9 cellular contexts compared by ENCODE assay signal in genomic region chr14:22977684-22978486, GRCh38. TPM values are rescaled to one million over a fixed set of nuclear protein-coding genes. Genes with fewer than 3 reads are reported as not detected.
DNase-seq lines count a peak whose midpoint lies in the region; ATAC-seq and TF ChIP-seq lines count a peak whose summit lies in the region.
"Had no signal": no experiment of that assay in that cellular context is flagged by ENCODE, and none has a peak within 500 bp of the region (broad histone marks: within the 10 kb centered on the region; RNA-seq: fewer than 3 reads in every experiment).

No MANE protein-coding gene starts in this region.

- no peak for ATAC-seq in T-helper 17 cell

- H3K4me3 Mint-ChIP-seq in T-helper 17 cell, result no peak overlapping the region
- no peak overlapping the region for H3K4me3 Mint-ChIP-seq in activated T-helper 2 cell treated with anti-CD3 and anti-CD28 coated beads, Interferon-gamma antibody, Interleukin-2, Interleukin-4, amounts not matched to agents 10 μg/mL and 5 μg/mL and 100 μg/mL, durations not matched to agents 14 hours and 24 hours and 36 hours (ENCODE audit: low read depth)
- peak overlapping the region in 1 of 7 donors; percentile 44 for H3K4me3 Mint-ChIP-seq in CD8-positive, alpha-beta memory T cell

- intact Hi-C loops in thyroid gland (cut with DNase I), result no loop called here
- intact Hi-C loops in activated T-helper 2 cell treated with anti-CD3 and anti-CD28 coated beads, Interferon-gamma antibody, Interleukin-2, Interleukin-4, amounts not matched to agents 10 μg/mL and 5 μg/mL and 100 μg/mL, durations not matched to agents 14 hours and 24 hours and 36 hours (cut with micrococcal nuclease), result no loop called here

- peak; percentile 97 for DNase-seq in HS-27A (ENCODE audit: low read depth)
- no peak for DNase-seq in astrocyte of the cerebellum (ENCODE audit: low read depth)
- peak; percentile 47 for DNase-seq in iris pigment epithelial cell (ENCODE audit: low read depth)
- DNase-seq in thyroid gland, result peak; percentile 90 to 94
- no peak for DNase-seq in germinal center (ENCODE audit: low spot score)
- no peak for DNase-seq in T-helper 17 cell
- no peak for DNase-seq in activated T-helper 2 cell treated with anti-CD3 and anti-CD28 coated beads, Interferon-gamma antibody, Interleukin-2, Interleukin-4, amounts not matched to agents 10 μg/mL and 5 μg/mL and 100 μg/mL, durations not matched to agents 14 hours and 24 hours and 36 hours (ENCODE audit: low spot score)
- DNase-seq in CD8-positive, alpha-beta memory T cell, result no peak

- H3K27ac Mint-ChIP-seq in T-helper 17 cell, result no peak overlapping the region
- H3K27ac Mint-ChIP-seq in activated T-helper 2 cell treated with anti-CD3 and anti-CD28 coated beads, Interferon-gamma antibody, Interleukin-2, Interleukin-4, amounts not matched to agents 10 μg/mL and 5 μg/mL and 100 μg/mL, durations not matched to agents 14 hours and 24 hours and 36 hours, result no peak overlapping the region
- H3K27ac Mint-ChIP-seq in CD8-positive, alpha-beta memory T cell, result peak overlapping the region in 1 of 8 donors; percentile 33

- CTCF ChIA-PET in CD8-positive, alpha-beta memory T cell (lab: Charles Lee), result interaction anchor here (0.7 to 27.9 kb wide), 6 partner anchors 9 to 81 kb away, joined by 3 to 732 read pairs (median 4); partner anchors contain the start of gene CDH24

- 23 to 31% methylated on average over 6 to 8 of the region's 8 CpGs for WGBS in thyroid gland, 2 donors

- no peaks in the 10 kb centered on the region for H3K9me3 Mint-ChIP-seq in activated T-helper 2 cell treated with anti-CD3 and anti-CD28 coated beads, Interferon-gamma antibody, Interleukin-2, Interleukin-4, amounts not matched to agents 10 μg/mL and 5 μg/mL and 100 μg/mL, durations not matched to agents 14 hours and 24 hours and 36 hours
- H3K9me3 Mint-ChIP-seq in CD8-positive, alpha-beta memory T cell, result no peaks in the 10 kb centered on the region

- H3K36me3 Mint-ChIP-seq in T-helper 17 cell (ENCODE audit: low read depth), result peaks cover 2% of the 10 kb centered on the region
- H3K36me3 Mint-ChIP-seq in activated T-helper 2 cell treated with anti-CD3 and anti-CD28 coated beads, Interferon-gamma antibody, Interleukin-2, Interleukin-4, amounts not matched to agents 10 μg/mL and 5 μg/mL and 100 μg/mL, durations not matched to agents 14 hours and 24 hours and 36 hours (ENCODE audit: low read depth), result no peaks in the 10 kb centered on the region
- no peaks in the 10 kb centered on the region for H3K36me3 Mint-ChIP-seq in CD8-positive, alpha-beta memory T cell

- no peaks in the 10 kb centered on the region for H3K27me3 ChIP-seq in thyroid gland
- H3K27me3 ChIP-seq in CD8-positive, alpha-beta memory T cell (ENCODE audit: insufficient read depth, low read length, poor library complexity, severe bottlenecking), result no peaks in the 10 kb centered on the region

- H3K4me1 Mint-ChIP-seq in T-helper 17 cell, result peaks cover 14% of the 10 kb centered on the region
- H3K4me1 Mint-ChIP-seq in activated T-helper 2 cell treated with anti-CD3 and anti-CD28 coated beads, Interferon-gamma antibody, Interleukin-2, Interleukin-4, amounts not matched to agents 10 μg/mL and 5 μg/mL and 100 μg/mL, durations not matched to agents 14 hours and 24 hours and 36 hours (ENCODE audit: low read depth), result peaks cover 6% of the 10 kb centered on the region
- peaks cover 3 to 7% (median 5%) of the 10 kb centered on the region in 3 donors for H3K4me1 Mint-ChIP-seq in CD8-positive, alpha-beta memory T cell

- peak in 1 of 2 donors; percentile 35 for TF ChIP-seq POLR2A in thyroid gland (IDR thresholded peaks at IDR 0.05)

- H3K27ac ChIP-seq in thyroid gland, result peak overlapping the region; percentile 81 to 89 (median 87)
- no peak overlapping the region for H3K27ac ChIP-seq in CD8-positive, alpha-beta memory T cell (ENCODE audit: low read depth, low read length)
- H3K27ac ChIP-seq: KMS-11 had no signal

- TF ChIP-seq CTCF in astrocyte of the cerebellum (IDR thresholded peaks at IDR 0.05; ENCODE audit: low read depth, low read length, missing control alignments) (no peak), thyroid gland (IDR thresholded peaks at IDR 0.05) (no peak)

- H3K4me1 ChIP-seq in thyroid gland, result peaks cover 28 to 42% of the 10 kb centered on the region in 2 donors
- H3K4me1 ChIP-seq in CD8-positive, alpha-beta memory T cell (ENCODE audit: insufficient read depth, low read length), result peaks cover 13% of the 10 kb centered on the region

- H3K27me3 Mint-ChIP-seq in T-helper 17 cell, result no peaks in the 10 kb centered on the region
- peaks cover 26% of the 10 kb centered on the region for H3K27me3 Mint-ChIP-seq in activated T-helper 2 cell treated with anti-CD3 and anti-CD28 coated beads, Interferon-gamma antibody, Interleukin-2, Interleukin-4, amounts not matched to agents 10 μg/mL and 5 μg/mL and 100 μg/mL, durations not matched to agents 14 hours and 24 hours and 36 hours (ENCODE audit: low read depth)
- H3K27me3 Mint-ChIP-seq in CD8-positive, alpha-beta memory T cell, result peaks cover 0 to 14% of the 10 kb centered on the region in 2 donors

- H3K4me3 ChIP-seq in astrocyte of the cerebellum (ENCODE audit: low read depth, low read length), result peak overlapping the region; percentile 91
- no peak overlapping the region for H3K4me3 ChIP-seq in thyroid gland (replicated peaks in 1 of 3)
- no peak overlapping the region for H3K4me3 ChIP-seq in CD8-positive, alpha-beta memory T cell (ENCODE audit: low read length)

- peaks cover 0 to 7% of the 10 kb centered on the region in 2 donors for H3K36me3 ChIP-seq in thyroid gland
- H3K36me3 ChIP-seq in CD8-positive, alpha-beta memory T cell (ENCODE audit: insufficient read depth, low read length), result no peaks in the 10 kb centered on the region

- in situ Hi-C loops in astrocyte of the cerebellum (cut with HindIII; ENCODE audit: low sequenced_read_pairs), result no loop called here

- H3K9me3 ChIP-seq in thyroid gland, result no peaks in the 10 kb centered on the region
- H3K9me3 ChIP-seq in T-helper 17 cell (ENCODE audit: control insufficient read depth, low read length, poor library complexity, severe bottlenecking), result no peaks in the 10 kb centered on the region
- H3K9me3 ChIP-seq in CD8-positive, alpha-beta memory T cell (ENCODE audit: low read length), result no peaks in the 10 kb centered on the region

- POLR2A ChIA-PET in CD8-positive, alpha-beta memory T cell (lab: Charles Lee), result interaction anchor here (0.6 kb wide), 1 partner anchor 89 kb away, joined by 3 read pairs; no protein-coding TSS in a partner anchor

RNA-seq across cellular contexts. Expression of gene AJUBA, which starts 4.5 kb away (rescaled TPM):
- total RNA-seq in thyroid gland (10 to 100 TPM; 18.4 to 40.5 (median 34.8) TPM), T-helper 17 cell (1 to 10 TPM; 1.3 to 1.5 TPM)
- total RNA-seq in activated T-helper 2 cell treated with anti-CD3 and anti-CD28 coated beads, Interferon-gamma antibody, Interleukin-2, Interleukin-4, amounts not matched to agents 10 μg/mL and 5 μg/mL and 100 μg/mL, durations not matched to agents 14 hours and 24 hours and 36 hours, result 1.5 and 2.1 TPM in 2 replicates
- 1 to 10 TPM in 1 of 2 experiments, under 1 TPM in 1; 0.90 to 1.2 TPM for total RNA-seq in CD8-positive, alpha-beta memory T cell
- polyA plus RNA-seq in CD8-positive, alpha-beta memory T cell, result 0.64 TPM

RNA-seq across cellular contexts. Expression of gene HAUS4, which starts 21.0 kb away (rescaled TPM):
- total RNA-seq in thyroid gland (10 to 100 TPM; 25.7 to 40.8 (median 40.0) TPM), T-helper 17 cell (10 to 100 TPM; 19.5 to 25.9 TPM)
- 63.5 and 65.5 TPM in 2 replicates for total RNA-seq in activated T-helper 2 cell treated with anti-CD3 and anti-CD28 coated beads, Interferon-gamma antibody, Interleukin-2, Interleukin-4, amounts not matched to agents 10 μg/mL and 5 μg/mL and 100 μg/mL, durations not matched to agents 14 hours and 24 hours and 36 hours
- 10 to 100 TPM; 43.3 to 48.3 TPM for total RNA-seq in CD8-positive, alpha-beta memory T cell
- 24.6 TPM for polyA plus RNA-seq in CD8-positive, alpha-beta memory T cell

RNA-seq across cellular contexts. Expression of gene C14orf93, which starts 32.1 kb away (rescaled TPM):
- total RNA-seq in thyroid gland (10 to 100 TPM; 11.6 to 20.6 (median 15.4) TPM), T-helper 17 cell (1 to 10 TPM; 9.0 to 9.1 TPM)
- 9.1 and 9.2 TPM in 2 replicates for total RNA-seq in activated T-helper 2 cell treated with anti-CD3 and anti-CD28 coated beads, Interferon-gamma antibody, Interleukin-2, Interleukin-4, amounts not matched to agents 10 μg/mL and 5 μg/mL and 100 μg/mL, durations not matched to agents 14 hours and 24 hours and 36 hours
- 1 to 10 TPM; 7.5 to 8.3 TPM for total RNA-seq in CD8-positive, alpha-beta memory T cell
- 5.8 TPM for polyA plus RNA-seq in CD8-positive, alpha-beta memory T cell

RNA-seq across cellular contexts. Expression of gene PRMT5, which starts 48.7 kb away (rescaled TPM):
- 10 to 100 TPM; 60.7 to 73.8 (median 63.2) TPM for total RNA-seq in thyroid gland
- 10 to 100 TPM; 22.8 to 33.9 TPM for total RNA-seq in T-helper 17 cell
- total RNA-seq in activated T-helper 2 cell treated with anti-CD3 and anti-CD28 coated beads, Interferon-gamma antibody, Interleukin-2, Interleukin-4, amounts not matched to agents 10 μg/mL and 5 μg/mL and 100 μg/mL, durations not matched to agents 14 hours and 24 hours and 36 hours, result 147 and 152 TPM in 2 replicates
- 100 to 1,000 TPM; 191 to 200 TPM for total RNA-seq in CD8-positive, alpha-beta memory T cell
- polyA plus RNA-seq in CD8-positive, alpha-beta memory T cell, result 41.3 TPM

RNA-seq across cellular contexts. Expression of gene PSMB5, which starts 56.8 kb away (rescaled TPM):
- total RNA-seq in thyroid gland (100 to 1,000 TPM in 2 of 4 donors, 10 to 100 TPM in 2; 75.7 to 215 (median 113) TPM), T-helper 17 cell (10 to 100 TPM; 17.6 to 19.9 TPM)
- total RNA-seq in activated T-helper 2 cell treated with anti-CD3 and anti-CD28 coated beads, Interferon-gamma antibody, Interleukin-2, Interleukin-4, amounts not matched to agents 10 μg/mL and 5 μg/mL and 100 μg/mL, durations not matched to agents 14 hours and 24 hours and 36 hours, result 124 and 134 TPM in 2 replicates
- total RNA-seq in CD8-positive, alpha-beta memory T cell, result 100 to 1,000 TPM; 186 to 198 TPM
- 37.1 TPM for polyA plus RNA-seq in CD8-positive, alpha-beta memory T cell

Comparison
In these comparisons a context has a peak if more than half of its experiments do, and no peak if none do; other contexts are left out.
1. DNase-seq: peak in HS-27A (single experiment), iris pigment epithelial cell (single experiment) and thyroid gland (2 of 2); none in astrocyte of the cerebellum (single experiment), germinal center (single experiment), T-helper 17 cell (0 of 3), activated T-helper 2 cell treated with anti-CD3 and anti-CD28 coated beads, Interferon-gamma antibody, Interleukin-2, Interleukin-4, amounts not matched to agents 10 μg/mL and 5 μg/mL and 100 μg/mL, durations not matched to agents 14 hours and 24 hours and 36 hours (single experiment) and CD8-positive, alpha-beta memory T cell (0 of 5).